8 cellular contexts compared by ENCODE assay signal in the genomic region with DNA sequence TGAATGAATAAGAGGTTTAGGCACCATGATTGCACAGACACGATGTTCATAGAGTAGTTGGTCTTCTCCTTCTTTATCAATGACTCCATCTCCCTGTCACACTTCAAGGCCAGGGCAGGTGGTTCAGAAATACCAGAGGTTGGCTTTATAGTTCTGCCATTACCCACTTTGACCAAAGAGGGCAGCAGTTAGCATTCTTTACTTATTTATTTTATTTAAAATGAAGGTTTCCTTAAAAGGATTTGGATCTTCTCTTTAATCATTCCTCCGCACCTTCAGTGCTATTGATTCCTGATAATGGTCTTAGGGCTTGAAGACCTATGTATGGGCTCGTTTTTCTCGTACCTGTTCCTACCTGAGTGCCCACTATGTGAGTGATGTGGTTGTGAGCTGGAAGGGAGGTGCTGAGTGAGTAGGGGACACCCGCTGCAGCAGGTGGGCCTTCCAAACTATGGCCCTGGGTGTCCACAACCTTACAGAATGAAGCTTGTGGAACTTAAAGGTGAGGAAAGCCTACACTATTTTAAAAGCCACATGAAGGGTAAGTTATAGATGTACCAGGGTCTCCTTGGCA. TPM values are rescaled to one million over a fixed set of nuclear protein-coding genes. Genes with fewer than 3 reads are reported as not detected.
DNase-seq lines count a peak whose midpoint lies in the region; ATAC-seq and TF ChIP-seq lines count a peak whose summit lies in the region.

No MANE protein-coding gene starts in this region.

- no peaks in the 10 kb centered on the region for H3K9me3 ChIP-seq in OCI-LY3 (ENCODE audit: insufficient read depth, low read length)

- no peak overlapping the region for H3K27ac ChIP-seq in OCI-LY3 (ENCODE audit: low read length)

- no peaks in the 10 kb centered on the region for H3K79me2 ChIP-seq in OCI-LY3 (ENCODE audit: low read length)

- ATAC-seq in HG03045 (IDR thresholded peaks at IDR 0.05; ENCODE audit: unreplicated experiment) (no peak), GM18873 (IDR thresholded peaks at IDR 0.05; ENCODE audit: low FRiP score, unreplicated experiment) (no peak)

- H3K4me2 ChIP-seq in OCI-LY3 (ENCODE audit: low read length): no peak overlapping the region

- H3K36me3 Mint-ChIP-seq in activated naive CD4-positive, alpha-beta T cell treated with anti-CD3 and anti-CD28 coated beads for 36 hours (ENCODE audit: low read depth): no peaks in the 10 kb centered on the region
- H3K36me3 Mint-ChIP-seq in glutamatergic neuron (ENCODE audit: unreplicated experiment) (no peaks in the 10 kb centered on the region), type B pancreatic cell (peaks cover 3% of the 10 kb centered on the region)

- CTCF ChIA-PET in activated naive CD4-positive, alpha-beta T cell treated with anti-CD3 and anti-CD28 coated beads for 36 hours (lab: Charles Lee): interaction anchor here (0.6 to 1.0 kb wide), 3 partner anchors 15 to 27 kb away, joined by 3 read pairs; no protein-coding TSS in a partner anchor

- TF ChIP-seq CTCF in OCI-LY3 (IDR thresholded peaks at IDR 0.05; ENCODE audit: low read depth, low read length): peak; percentile 45
- TF ChIP-seq CTCF in glutamatergic neuron (IDR thresholded peaks at IDR 0.05; ENCODE audit: partially characterized antibody, unreplicated experiment): peak; percentile 77
- TF ChIP-seq CTCF in type B pancreatic cell (conservative IDR thresholded peaks at IDR 0.05): peak; percentile 78

- intact Hi-C loops in activated naive CD4-positive, alpha-beta T cell treated with anti-CD3 and anti-CD28 coated beads for 36 hours (cut with micrococcal nuclease): no loop called here

- H3K9ac ChIP-seq in OCI-LY3 (ENCODE audit: low read length): no peak overlapping the region

- no peak overlapping the region for H3K4me3 Mint-ChIP-seq in activated naive CD4-positive, alpha-beta T cell treated with anti-CD3 and anti-CD28 coated beads for 36 hours
- H3K4me3 Mint-ChIP-seq in glutamatergic neuron (ENCODE audit: unreplicated experiment) (no peak overlapping the region), type B pancreatic cell (no peak overlapping the region)

- H3K27ac Mint-ChIP-seq in activated naive CD4-positive, alpha-beta T cell treated with anti-CD3 and anti-CD28 coated beads for 36 hours: no peak overlapping the region
- H3K27ac Mint-ChIP-seq in glutamatergic neuron (ENCODE audit: unreplicated experiment): no peak overlapping the region
- H3K27ac Mint-ChIP-seq in type B pancreatic cell: no peak overlapping the region

- no peak overlapping the region for H2AFZ ChIP-seq in OCI-LY3 (ENCODE audit: low read depth, low read length)

- H3K4me1 ChIP-seq in OCI-LY3 (ENCODE audit: low read length): no peaks in the 10 kb centered on the region

- H3K36me3 ChIP-seq in OCI-LY3 (replicated peaks; ENCODE audit: low read depth, low read length): no peaks in the 10 kb centered on the region

- no peaks in the 10 kb centered on the region for H4K20me1 ChIP-seq in OCI-LY3 (ENCODE audit: insufficient read depth, low read length)

- peaks cover 43% of the 10 kb centered on the region for H3K27me3 ChIP-seq in OCI-LY3 (ENCODE audit: low read depth, low read length)

- H3K4me1 Mint-ChIP-seq in activated naive CD4-positive, alpha-beta T cell treated with anti-CD3 and anti-CD28 coated beads for 36 hours (ENCODE audit: low read depth): peaks cover 9% of the 10 kb centered on the region
- peaks cover under 1% of the 10 kb centered on the region for H3K4me1 Mint-ChIP-seq in glutamatergic neuron (ENCODE audit: low read depth, unreplicated experiment)
- peaks cover 42% of the 10 kb centered on the region for H3K4me1 Mint-ChIP-seq in type B pancreatic cell (ENCODE audit: unreplicated experiment)

- no peak overlapping the region for H3K4me3 ChIP-seq in OCI-LY3 (ENCODE audit: low read length)

- no peaks in the 10 kb centered on the region for H3K27me3 Mint-ChIP-seq in activated naive CD4-positive, alpha-beta T cell treated with anti-CD3 and anti-CD28 coated beads for 36 hours (ENCODE audit: low read depth)
- H3K27me3 Mint-ChIP-seq in glutamatergic neuron (ENCODE audit: unreplicated experiment) (no peaks in the 10 kb centered on the region), type B pancreatic cell (no peaks in the 10 kb centered on the region)

- no peaks in the 10 kb centered on the region for H3K9me3 Mint-ChIP-seq in activated naive CD4-positive, alpha-beta T cell treated with anti-CD3 and anti-CD28 coated beads for 36 hours
- H3K9me3 Mint-ChIP-seq in glutamatergic neuron (ENCODE audit: unreplicated experiment) (no peaks in the 10 kb centered on the region), type B pancreatic cell (no peaks in the 10 kb centered on the region)

- DNase-seq in activated naive CD4-positive, alpha-beta T cell treated with anti-CD3 and anti-CD28 coated beads for 36 hours: peak; percentile 5
- DNase-seq in activated naive CD4-positive, alpha-beta T cell treated with anti-CD3 and anti-CD28 coated beads, Interleukin-2, amount 50 U/mL, for 16 hours: no peak
- DNase-seq in glutamatergic neuron (no peak), type B pancreatic cell (ENCODE audit: extremely low spot score, unreplicated experiment) (no peak)
- no peak for DNase-seq in activated naive CD4-positive, alpha-beta T cell treated with Interleukin-2 at 50 U/mL for 16 hours

RNA-seq across cellular contexts. Expression of a gene that starts 34.9 kb away (rescaled TPM):
- total RNA-seq in activated naive CD4-positive, alpha-beta T cell treated with anti-CD3 and anti-CD28 coated beads for 36 hours: not detected
- total RNA-seq in glutamatergic neuron (ENCODE audit: unreplicated experiment) (15.2 TPM), type B pancreatic cell (ENCODE audit: low replicate concordance) (38.3 and 45.9 TPM in 2 replicates)

Comparison
In these comparisons a context has a peak if more than half of its experiments do, and no peak if none do; other contexts are left out.
1. RNA of a gene that starts 34.9 kb away (total RNA-seq): 38.3 to 45.9 TPM in type B pancreatic cell and 15.2 TPM in glutamatergic neuron (single experiment); not detected in activated naive CD4-positive, alpha-beta T cell treated with anti-CD3 and anti-CD28 coated beads for 36 hours; every median in the first group is over 10 times any median in the second.
2. Peak in every context shown above with its lines, with median percentiles within 50 percentile points of each other: CTCF ChIP-seq.